In genomic region chr2:234411793-234412192, GRCh38 we compare ENCODE assay signal across 13 cellular contexts.
A peak's percentile ranks its signal among the peaks of the same experiment; 100 is the strongest.
DNase-seq lines count a peak whose midpoint lies in the region; ATAC-seq and TF ChIP-seq lines count a peak whose summit lies in the region.
"Had no signal": no experiment of that assay in that cellular context is flagged by ENCODE, and none has a peak within 500 bp of the region (broad histone marks: within the 10 kb centered on the region; RNA-seq: fewer than 3 reads in every experiment).

No MANE protein-coding gene starts in this region.

- intact Hi-C loops in mucosa of descending colon (cut with DNase I, micrococcal nuclease): no loop called here
- intact Hi-C loops in left colon (cut with DNase I, micrococcal nuclease): no loop called here

- H3K4me1 ChIP-seq in mucosa of descending colon (ENCODE audit: low read depth): no peaks in the 10 kb centered on the region
- H3K4me1 ChIP-seq: heart right ventricle had no signal

- TF ChIP-seq CTCF in mucosa of descending colon (IDR thresholded peaks at IDR 0.05): no peak

- H3K9me3 ChIP-seq in mucosa of descending colon: no peaks in the 10 kb centered on the region
- H3K9me3 ChIP-seq: heart right ventricle had no signal

- no peaks in the 10 kb centered on the region for H3K36me3 ChIP-seq in mucosa of descending colon (ENCODE audit: low read depth)
- H3K36me3 ChIP-seq: heart right ventricle, SJCRH30 had no signal

- DNase-seq in mucosa of descending colon (no peak), NCI-H2227 treated with DMSO at 0.1 percent for 48 hours (lab: John Stamatoyannopoulos, UW) (no peak), left colon (no peak), retina (no peak), NCI-H69 (lab: John Stamatoyannopoulos, UW) (no peak)
- DNase-seq: activated CD4-positive, alpha-beta T cell treated with anti-CD3 and anti-CD28 coated beads, Interleukin-2, amount 50 U/mL, for 4 hours; heart right ventricle; SJCRH30; stimulated activated CD4-positive, alpha-beta T cell treated with anti-CD3 and anti-CD28 coated beads, Interleukin-12 subunit alpha, Interleukin-12 subunit beta, amount 100 ng/mL, for 4 hours had no signal

- ATAC-seq in GM18870 (IDR thresholded peaks at IDR 0.05; ENCODE audit: unreplicated experiment) (peak; percentile 81), GM21737 (IDR thresholded peaks at IDR 0.05; ENCODE audit: unreplicated experiment) (peak; percentile 85), HG03175 (IDR thresholded peaks at IDR 0.05; ENCODE audit: unreplicated experiment) (peak; percentile 68), mucosa of descending colon (peak; percentile 32), left colon (no peak)
- ATAC-seq: stimulated activated effector memory CD8-positive, alpha-beta T cell treated with anti-CD3 and anti-CD28 coated beads, Interleukin-12 subunit alpha, Interleukin-12 subunit beta, amount 100 ng/mL, for 72 hours had no signal

- no peak overlapping the region for H3K4me3 ChIP-seq in mucosa of descending colon
- H3K4me3 ChIP-seq: heart right ventricle, SJCRH30 had no signal
